8 cellular contexts compared by ENCODE assay signal in genomic region chr4:153465583-153465921, GRCh38. TPM values are rescaled to one million over a fixed set of nuclear protein-coding genes. Genes with fewer than 3 reads are reported as not detected.
DNase-seq lines count a peak whose midpoint lies in the region; ATAC-seq and TF ChIP-seq lines count a peak whose summit lies in the region.

No MANE protein-coding gene starts in this region.

- CTCF ChIA-PET in CD8-positive, alpha-beta memory T cell (lab: Charles Lee), result interaction anchor here (0.8 to 4.7 kb wide), 26 partner anchors 10 to 120 kb away, joined by 3 to 70 read pairs (median 5); partner anchors contain the start of gene MND1
- CTCF ChIA-PET in activated CD4-positive, alpha-beta memory T cell treated with anti-CD3 and anti-CD28 coated beads for 36 hours (lab: Charles Lee), result interaction anchor here (0.6 to 4.2 kb wide), 24 partner anchors 9 to 140 kb away, joined by 3 to 37 read pairs (median 6); no protein-coding TSS in a partner anchor

- H3K27ac Mint-ChIP-seq in CD8-positive, alpha-beta memory T cell, result peak overlapping the region; percentile 87 to 97 (median 94)
- H3K27ac Mint-ChIP-seq in activated CD4-positive, alpha-beta memory T cell treated with anti-CD3 and anti-CD28 coated beads for 36 hours, result peak overlapping the region; percentile 81
- H3K27ac Mint-ChIP-seq in nephron progenitor cell, result no peak overlapping the region

- peaks cover 37 to 45% (median 42%) of the 10 kb centered on the region in 3 donors for H3K4me1 Mint-ChIP-seq in CD8-positive, alpha-beta memory T cell
- H3K4me1 Mint-ChIP-seq in activated CD4-positive, alpha-beta memory T cell treated with anti-CD3 and anti-CD28 coated beads for 36 hours (ENCODE audit: low read depth), result peaks cover 39% of the 10 kb centered on the region
- peaks cover 47% of the 10 kb centered on the region for H3K4me1 Mint-ChIP-seq in nephron progenitor cell

- no peaks in the 10 kb centered on the region for H3K36me3 ChIP-seq in CD8-positive, alpha-beta memory T cell (ENCODE audit: insufficient read depth, low read length)

- no peaks in the 10 kb centered on the region for H3K9me3 ChIP-seq in CD8-positive, alpha-beta memory T cell (ENCODE audit: low read length)

- DNase-seq in CD8-positive, alpha-beta memory T cell, result peak in 2 of 5 donors; percentile 19 to 53
- DNase-seq in Kasumi-1 (lab: John Stamatoyannopoulos, UW) (peak; percentile 54 to 55), fibroblast of villous mesenchyme (ENCODE audit: low read depth) (peak; percentile 56), nephron progenitor cell (peak; percentile 45), NCI-H774 (lab: John Stamatoyannopoulos, UW) (no peak)
- DNase-seq in activated CD4-positive, alpha-beta memory T cell treated with anti-CD3 and anti-CD28 coated beads for 36 hours, result peak; percentile 68

- peak overlapping the region; percentile 75 for H3K4me3 ChIP-seq in CD8-positive, alpha-beta memory T cell (ENCODE audit: low read length)
- H3K4me3 ChIP-seq in fibroblast of villous mesenchyme (ENCODE audit: low read depth, low read length), result peak overlapping the region; percentile 94

- peaks cover 0 to 24% (median 2%) of the 10 kb centered on the region in 3 donors for H3K36me3 Mint-ChIP-seq in CD8-positive, alpha-beta memory T cell
- H3K36me3 Mint-ChIP-seq in activated CD4-positive, alpha-beta memory T cell treated with anti-CD3 and anti-CD28 coated beads for 36 hours, result peaks cover 21% of the 10 kb centered on the region
- H3K36me3 Mint-ChIP-seq in nephron progenitor cell (ENCODE audit: low read depth), result no peaks in the 10 kb centered on the region

- peaks cover 25% of the 10 kb centered on the region for H3K4me1 ChIP-seq in CD8-positive, alpha-beta memory T cell (ENCODE audit: insufficient read depth, low read length)

- H3K27me3 Mint-ChIP-seq in CD8-positive, alpha-beta memory T cell, result peaks cover 0 to 3% of the 10 kb centered on the region in 2 donors
- peaks cover 1% of the 10 kb centered on the region for H3K27me3 Mint-ChIP-seq in activated CD4-positive, alpha-beta memory T cell treated with anti-CD3 and anti-CD28 coated beads for 36 hours
- peaks cover 35% of the 10 kb centered on the region for H3K27me3 Mint-ChIP-seq in nephron progenitor cell (ENCODE audit: low read depth, poor library complexity)

- no peaks in the 10 kb centered on the region for H3K9me3 Mint-ChIP-seq in CD8-positive, alpha-beta memory T cell
- no peaks in the 10 kb centered on the region for H3K9me3 Mint-ChIP-seq in activated CD4-positive, alpha-beta memory T cell treated with anti-CD3 and anti-CD28 coated beads for 36 hours
- H3K9me3 Mint-ChIP-seq in nephron progenitor cell, result no peaks in the 10 kb centered on the region

- H3K27me3 ChIP-seq in CD8-positive, alpha-beta memory T cell (ENCODE audit: insufficient read depth, low read length, poor library complexity, severe bottlenecking), result no peaks in the 10 kb centered on the region

- TF ChIP-seq CTCF in fibroblast of villous mesenchyme (IDR thresholded peaks at IDR 0.05; ENCODE audit: insufficient read depth, low read depth, low read length) (no peak), nephron progenitor cell (IDR thresholded peaks at IDR 0.05) (no peak)

- peak overlapping the region; percentile 85 to 97 (median 94) for H3K4me3 Mint-ChIP-seq in CD8-positive, alpha-beta memory T cell
- peak overlapping the region; percentile 82 for H3K4me3 Mint-ChIP-seq in activated CD4-positive, alpha-beta memory T cell treated with anti-CD3 and anti-CD28 coated beads for 36 hours
- H3K4me3 Mint-ChIP-seq in nephron progenitor cell, result peak overlapping the region; percentile 88

- intact Hi-C loops in activated CD4-positive, alpha-beta memory T cell treated with anti-CD3 and anti-CD28 coated beads for 36 hours (cut with micrococcal nuclease), result loop anchor here (1.0 kb wide), 1 partner anchor 15 kb away; no protein-coding TSS in a partner anchor

- POLR2A ChIA-PET in CD8-positive, alpha-beta memory T cell (lab: Charles Lee), result interaction anchor here (0.6 to 2.2 kb wide), 12 partner anchors 10 to 120 kb away, joined by 3 to 16 read pairs (median 6); no protein-coding TSS in a partner anchor
- POLR2A ChIA-PET in activated CD4-positive, alpha-beta memory T cell treated with anti-CD3 and anti-CD28 coated beads for 36 hours (lab: Charles Lee), result interaction anchor here (0.7 to 3.3 kb wide), 16 partner anchors 9 to 130 kb away, joined by 4 to 15 read pairs (median 5); no protein-coding TSS in a partner anchor

- ATAC-seq in GM19438 (IDR thresholded peaks at IDR 0.05; ENCODE audit: low read depth, unreplicated experiment) (peak; percentile 11), HG03457 (IDR thresholded peaks at IDR 0.05; ENCODE audit: unreplicated experiment) (no peak)

- H3K27ac ChIP-seq in CD8-positive, alpha-beta memory T cell (ENCODE audit: low read depth, low read length), result peak overlapping the region; percentile 53

RNA-seq across cellular contexts. Expression of gene TMEM131L, which starts 0.6 kb away (rescaled TPM):
- total RNA-seq in CD8-positive, alpha-beta memory T cell, result 10 to 100 TPM; 28.1 to 29.6 TPM
- 28.6 TPM for polyA plus RNA-seq in CD8-positive, alpha-beta memory T cell
- total RNA-seq in activated CD4-positive, alpha-beta memory T cell treated with anti-CD3 and anti-CD28 coated beads for 36 hours, result 10 to 100 TPM; 32.7 to 33.3 TPM
- total RNA-seq in fibroblast of villous mesenchyme, result 4.7 and 5.2 TPM in 2 replicates
